ENCODE assay signal across 2 cellular contexts in genomic region chr11:120258661-120259060, GRCh38.
TF ChIP-seq lines count a peak whose summit lies in the region.

No MANE protein-coding gene starts in this region.

TF ChIP-seq in SK-N-SH treated with all-trans-retinoic acid at 6 μM for 48 hours, 23 proteins besides CTCF, POLR2A, EP300 and RAD21 (continued from another document):
- TF ChIP-seq CSRNP3 (CRISPR knock-in tag; IDR thresholded peaks at IDR 0.05) (no peak), ESRRG (CRISPR knock-in tag; IDR thresholded peaks at IDR 0.05) (no peak), TSHZ2 (CRISPR knock-in tag; IDR thresholded peaks at IDR 0.05) (no peak), ZFP3 (CRISPR knock-in tag; IDR thresholded peaks at IDR 0.05) (no peak), POU6F1 (CRISPR knock-in tag; IDR thresholded peaks at IDR 0.05; ENCODE audit: borderline replicate concordance, low read depth) (no peak), PPARA (CRISPR knock-in tag; IDR thresholded peaks at IDR 0.05; ENCODE audit: borderline replicate concordance) (no peak), PATZ1 (CRISPR knock-in tag; IDR thresholded peaks at IDR 0.05; ENCODE audit: borderline replicate concordance) (no peak), SNAI2 (CRISPR knock-in tag; IDR thresholded peaks at IDR 0.05) (no peak), ZNF70 (CRISPR knock-in tag; IDR thresholded peaks at IDR 0.05) (no peak), OSR1 (CRISPR knock-in tag; IDR thresholded peaks at IDR 0.05) (no peak)

TF ChIP-seq in SK-N-SH, 30 proteins besides CTCF, POLR2A, EP300 and RAD21 (continued from another document):
- TF ChIP-seq REST (IDR thresholded peaks at IDR 0.05; ENCODE audit: low read depth, low read length) (no peak), RXRA (IDR thresholded peaks at IDR 0.05; ENCODE audit: borderline replicate concordance, low read depth) (no peak), POLR2AphosphoS5 (IDR thresholded peaks at IDR 0.05; ENCODE audit: low read depth, low read length) (no peak), MAX (IDR thresholded peaks at IDR 0.05; ENCODE audit: low read depth) (no peak), CHD2 (IDR thresholded peaks at IDR 0.05; ENCODE audit: low read length, partially characterized antibody) (no peak), TCF12 (IDR thresholded peaks at IDR 0.05) (no peak), FOXM1 (IDR thresholded peaks at IDR 0.05; ENCODE audit: low read depth) (no peak), ELF1 (IDR thresholded peaks at IDR 0.05) (no peak), ZBTB33 (IDR thresholded peaks at IDR 0.05; ENCODE audit: borderline replicate concordance, low read depth) (no peak), SIN3A (IDR thresholded peaks at IDR 0.05; ENCODE audit: borderline replicate concordance, low read depth, low read length) (no peak), GATA2 (CRISPR knock-in tag; IDR thresholded peaks at IDR 0.05) (no peak), MXI1 (IDR thresholded peaks at IDR 0.05; ENCODE audit: low read depth, low read length) (no peak), GABPA (IDR thresholded peaks at IDR 0.05; ENCODE audit: low read depth) (no peak), RCOR1 (IDR thresholded peaks at IDR 0.05; ENCODE audit: low read length) (no peak)
